Comparison of ENCODE assay signal across 16 cellular contexts in the genomic region with DNA sequence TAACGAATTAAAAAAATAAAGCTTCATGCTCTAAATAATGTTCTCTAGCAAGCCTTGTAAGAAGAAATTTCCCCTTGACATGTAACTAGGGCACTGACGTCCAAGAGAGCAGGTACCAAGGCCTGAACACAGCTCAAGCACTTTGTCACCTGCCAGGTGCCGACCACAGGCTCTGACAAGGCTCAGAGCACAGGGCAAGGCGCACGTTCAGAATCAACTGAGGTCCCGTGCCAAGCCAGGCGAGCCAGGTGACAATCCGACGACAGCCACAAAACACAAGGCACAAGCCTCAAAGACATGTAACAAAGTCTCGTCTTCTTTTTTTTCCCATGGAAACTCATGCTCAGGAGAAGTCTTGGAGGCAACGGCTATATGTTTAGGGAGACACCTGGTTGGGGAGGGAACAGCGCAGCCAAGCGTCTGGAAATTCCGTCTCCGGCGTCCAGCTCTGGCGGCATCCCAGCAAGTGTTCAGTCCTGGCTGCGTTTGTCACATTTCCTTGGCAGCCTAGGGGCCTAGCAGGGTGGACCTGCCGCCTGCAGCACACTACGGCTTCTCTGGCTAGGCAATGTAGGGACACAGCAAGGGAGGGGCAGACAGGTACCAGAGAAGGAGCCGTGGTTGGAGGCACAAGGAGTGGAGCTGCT.
"Had no signal": no experiment of that assay in that cellular context is flagged by ENCODE, and none has a peak within 500 bp of the region (broad histone marks: within the 10 kb centered on the region; RNA-seq: fewer than 3 reads in every experiment).

No MANE protein-coding gene starts in this region.

- DNase-seq: activated CD4-positive, alpha-beta T cell treated with anti-CD3 and anti-CD28 coated beads, Interleukin-2, amount 50 U/mL, for 48 hours; activated CD4-positive, CD25-positive, alpha-beta regulatory T cell treated with anti-CD3 and anti-CD28 coated beads, Interleukin-2, amount 50 U/mL, for 72 hours; activated naive CD4-positive, alpha-beta T cell treated with anti-CD3 and anti-CD28 coated beads, Interleukin-2, amount 50 U/mL, for 16 hours; activated T-cell treated with anti-CD3 and anti-CD28 coated beads, Interleukin-2, amount 50 U/mL, for 24 hours; caudate nucleus; hypothalamus; left ventricle myocardium superior; mesenchymal stem cell; stimulated activated CD4-positive, alpha-beta T cell treated with anti-CD3 and anti-CD28 coated beads, Interleukin-12 subunit alpha, Interleukin-12 subunit beta, amount 100 ng/mL, for 4 hours; stimulated activated CD4-positive, alpha-beta T cell treated with anti-CD3 and anti-CD28 coated beads, Interleukin-2, amount 100 ng/mL, for 24 hours; T-helper 1 cell; T1000 had no signal

- H3K4me3 ChIP-seq: esophagus muscularis mucosa, tibial nerve, vagina had no signal

- ATAC-seq: left ventricle myocardium superior had no signal

- H3K9me3 ChIP-seq: esophagus muscularis mucosa, tibial nerve, vagina had no signal

- H3K36me3 Mint-ChIP-seq: natural killer cell treated with Interleukin-12 subunit alpha and Interleukin-12 subunit beta and Interleukin-15 and Interleukin-18, amount 100 ng/mL, for 72 hours had no signal

- H3K27ac Mint-ChIP-seq: activated T-cell treated with anti-CD3 and anti-CD28 coated beads, Interleukin-2, amount 50 U/mL, for 24 hours; natural killer cell treated with Interleukin-12 subunit alpha and Interleukin-12 subunit beta and Interleukin-15 and Interleukin-18, amount 100 ng/mL, for 72 hours had no signal

- H3K4me3 Mint-ChIP-seq: activated T-cell treated with anti-CD3 and anti-CD28 coated beads, Interleukin-2, amount 50 U/mL, for 24 hours; natural killer cell treated with Interleukin-12 subunit alpha and Interleukin-12 subunit beta and Interleukin-15 and Interleukin-18, amount 100 ng/mL, for 72 hours had no signal

- H3K36me3 ChIP-seq: tibial nerve, vagina had no signal

- H3K27me3 ChIP-seq: esophagus muscularis mucosa, tibial nerve, vagina had no signal

- H3K9me3 Mint-ChIP-seq: activated T-cell treated with anti-CD3 and anti-CD28 coated beads, Interleukin-2, amount 50 U/mL, for 24 hours had no signal

- H3K4me1 ChIP-seq: esophagus muscularis mucosa, tibial nerve, vagina had no signal

- H3K27ac ChIP-seq: esophagus muscularis mucosa, tibial nerve, vagina had no signal

- H3K27me3 Mint-ChIP-seq: activated T-cell treated with anti-CD3 and anti-CD28 coated beads, Interleukin-2, amount 50 U/mL, for 24 hours had no signal
